Comparison of ENCODE assay signal across 1 cellular context in the genomic region with DNA sequence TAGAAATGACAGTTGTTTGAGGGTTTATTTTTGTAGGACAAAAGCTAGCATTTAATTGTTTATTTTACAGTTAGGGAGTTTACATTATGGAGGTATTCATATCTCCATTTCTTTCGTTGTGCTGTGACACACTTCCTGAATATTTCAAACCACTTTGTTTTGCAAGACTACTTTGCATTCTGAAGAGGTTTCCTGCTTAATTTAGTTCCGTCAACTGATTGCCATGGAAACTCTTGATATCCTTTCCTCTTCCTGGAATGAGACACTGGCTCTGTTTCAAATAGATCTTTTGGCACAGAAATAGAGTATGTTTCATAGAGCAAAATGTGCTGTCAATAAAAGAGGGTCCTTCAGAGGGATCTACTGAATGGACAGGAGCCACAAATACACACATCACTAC.
TF ChIP-seq lines count a peak whose summit lies in the region.

No MANE protein-coding gene starts in this region.

TF ChIP-seq in HepG2, 621 proteins besides CTCF, POLR2A, EP300 and RAD21 (continued from another document):
- TF ChIP-seq, protein P1, sequence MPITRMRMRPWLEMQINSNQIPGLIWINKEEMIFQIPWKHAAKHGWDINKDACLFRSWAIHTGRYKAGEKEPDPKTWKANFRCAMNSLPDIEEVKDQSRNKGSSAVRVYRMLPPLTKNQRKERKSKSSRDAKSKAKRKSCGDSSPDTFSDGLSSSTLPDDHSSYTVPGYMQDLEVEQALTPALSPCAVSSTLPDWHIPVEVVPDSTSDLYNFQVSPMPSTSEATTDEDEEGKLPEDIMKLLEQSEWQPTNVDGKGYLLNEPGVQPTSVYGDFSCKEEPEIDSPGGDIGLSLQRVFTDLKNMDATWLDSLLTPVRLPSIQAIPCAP (CRISPR knock-in tag; IDR thresholded peaks at IDR 0.05; ENCODE audit: low read depth), result no peak
- TF ChIP-seq, protein P2, sequence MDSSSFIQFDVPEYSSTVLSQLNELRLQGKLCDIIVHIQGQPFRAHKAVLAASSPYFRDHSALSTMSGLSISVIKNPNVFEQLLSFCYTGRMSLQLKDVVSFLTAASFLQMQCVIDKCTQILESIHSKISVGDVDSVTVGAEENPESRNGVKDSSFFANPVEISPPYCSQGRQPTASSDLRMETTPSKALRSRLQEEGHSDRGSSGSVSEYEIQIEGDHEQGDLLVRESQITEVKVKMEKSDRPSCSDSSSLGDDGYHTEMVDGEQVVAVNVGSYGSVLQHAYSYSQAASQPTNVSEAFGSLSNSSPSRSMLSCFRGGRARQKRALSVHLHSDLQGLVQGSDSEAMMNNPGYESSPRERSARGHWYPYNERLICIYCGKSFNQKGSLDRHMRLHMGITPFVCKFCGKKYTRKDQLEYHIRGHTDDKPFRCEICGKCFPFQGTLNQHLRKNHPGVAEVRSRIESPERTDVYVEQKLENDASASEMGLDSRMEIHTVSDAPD (CRISPR knock-in tag; IDR thresholded peaks at IDR 0.05), result no peak
- TF ChIP-seq ZEB1 (IDR thresholded peaks at IDR 0.05; ENCODE audit: insufficient replicate concordance, low read depth) (no peak), ZNF672 (CRISPR knock-in tag; IDR thresholded peaks at IDR 0.05) (no peak), ZNF549 (CRISPR knock-in tag; IDR thresholded peaks at IDR 0.05) (no peak)
- TF ChIP-seq, protein P3, sequence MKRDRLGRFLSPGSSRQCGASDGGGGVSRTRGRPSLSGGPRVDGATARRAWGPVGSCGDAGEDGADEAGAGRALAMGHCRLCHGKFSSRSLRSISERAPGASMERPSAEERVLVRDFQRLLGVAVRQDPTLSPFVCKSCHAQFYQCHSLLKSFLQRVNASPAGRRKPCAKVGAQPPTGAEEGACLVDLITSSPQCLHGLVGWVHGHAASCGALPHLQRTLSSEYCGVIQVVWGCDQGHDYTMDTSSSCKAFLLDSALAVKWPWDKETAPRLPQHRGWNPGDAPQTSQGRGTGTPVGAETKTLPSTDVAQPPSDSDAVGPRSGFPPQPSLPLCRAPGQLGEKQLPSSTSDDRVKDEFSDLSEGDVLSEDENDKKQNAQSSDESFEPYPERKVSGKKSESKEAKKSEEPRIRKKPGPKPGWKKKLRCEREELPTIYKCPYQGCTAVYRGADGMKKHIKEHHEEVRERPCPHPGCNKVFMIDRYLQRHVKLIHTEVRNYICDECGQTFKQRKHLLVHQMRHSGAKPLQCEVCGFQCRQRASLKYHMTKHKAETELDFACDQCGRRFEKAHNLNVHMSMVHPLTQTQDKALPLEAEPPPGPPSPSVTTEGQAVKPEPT (CRISPR knock-in tag; IDR thresholded peaks at IDR 0.05; ENCODE audit: low read depth), result no peak
- TF ChIP-seq, protein P4, sequence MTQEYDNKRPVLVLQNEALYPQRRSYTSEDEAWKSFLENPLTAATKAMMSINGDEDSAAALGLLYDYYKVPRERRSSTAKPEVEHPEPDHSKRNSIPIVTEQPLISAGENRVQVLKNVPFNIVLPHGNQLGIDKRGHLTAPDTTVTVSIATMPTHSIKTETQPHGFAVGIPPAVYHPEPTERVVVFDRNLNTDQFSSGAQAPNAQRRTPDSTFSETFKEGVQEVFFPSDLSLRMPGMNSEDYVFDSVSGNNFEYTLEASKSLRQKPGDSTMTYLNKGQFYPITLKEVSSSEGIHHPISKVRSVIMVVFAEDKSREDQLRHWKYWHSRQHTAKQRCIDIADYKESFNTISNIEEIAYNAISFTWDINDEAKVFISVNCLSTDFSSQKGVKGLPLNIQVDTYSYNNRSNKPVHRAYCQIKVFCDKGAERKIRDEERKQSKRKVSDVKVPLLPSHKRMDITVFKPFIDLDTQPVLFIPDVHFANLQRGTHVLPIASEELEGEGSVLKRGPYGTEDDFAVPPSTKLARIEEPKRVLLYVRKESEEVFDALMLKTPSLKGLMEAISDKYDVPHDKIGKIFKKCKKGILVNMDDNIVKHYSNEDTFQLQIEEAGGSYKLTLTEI (CRISPR knock-in tag; conservative IDR thresholded peaks at IDR 0.05), result no peak
- TF ChIP-seq, protein P5, sequence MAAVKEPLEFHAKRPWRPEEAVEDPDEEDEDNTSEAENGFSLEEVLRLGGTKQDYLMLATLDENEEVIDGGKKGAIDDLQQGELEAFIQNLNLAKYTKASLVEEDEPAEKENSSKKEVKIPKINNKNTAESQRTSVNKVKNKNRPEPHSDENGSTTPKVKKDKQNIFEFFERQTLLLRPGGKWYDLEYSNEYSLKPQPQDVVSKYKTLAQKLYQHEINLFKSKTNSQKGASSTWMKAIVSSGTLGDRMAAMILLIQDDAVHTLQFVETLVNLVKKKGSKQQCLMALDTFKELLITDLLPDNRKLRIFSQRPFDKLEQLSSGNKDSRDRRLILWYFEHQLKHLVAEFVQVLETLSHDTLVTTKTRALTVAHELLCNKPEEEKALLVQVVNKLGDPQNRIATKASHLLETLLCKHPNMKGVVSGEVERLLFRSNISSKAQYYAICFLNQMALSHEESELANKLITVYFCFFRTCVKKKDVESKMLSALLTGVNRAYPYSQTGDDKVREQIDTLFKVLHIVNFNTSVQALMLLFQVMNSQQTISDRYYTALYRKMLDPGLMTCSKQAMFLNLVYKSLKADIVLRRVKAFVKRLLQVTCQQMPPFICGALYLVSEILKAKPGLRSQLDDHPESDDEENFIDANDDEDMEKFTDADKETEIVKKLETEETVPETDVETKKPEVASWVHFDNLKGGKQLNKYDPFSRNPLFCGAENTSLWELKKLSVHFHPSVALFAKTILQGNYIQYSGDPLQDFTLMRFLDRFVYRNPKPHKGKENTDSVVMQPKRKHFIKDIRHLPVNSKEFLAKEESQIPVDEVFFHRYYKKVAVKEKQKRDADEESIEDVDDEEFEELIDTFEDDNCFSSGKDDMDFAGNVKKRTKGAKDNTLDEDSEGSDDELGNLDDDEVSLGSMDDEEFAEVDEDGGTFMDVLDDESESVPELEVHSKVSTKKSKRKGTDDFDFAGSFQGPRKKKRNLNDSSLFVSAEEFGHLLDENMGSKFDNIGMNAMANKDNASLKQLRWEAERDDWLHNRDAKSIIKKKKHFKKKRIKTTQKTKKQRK (IDR thresholded peaks at IDR 0.05; ENCODE audit: low read length), result no peak
